8 cellular contexts compared by ENCODE assay signal in the genomic region with DNA sequence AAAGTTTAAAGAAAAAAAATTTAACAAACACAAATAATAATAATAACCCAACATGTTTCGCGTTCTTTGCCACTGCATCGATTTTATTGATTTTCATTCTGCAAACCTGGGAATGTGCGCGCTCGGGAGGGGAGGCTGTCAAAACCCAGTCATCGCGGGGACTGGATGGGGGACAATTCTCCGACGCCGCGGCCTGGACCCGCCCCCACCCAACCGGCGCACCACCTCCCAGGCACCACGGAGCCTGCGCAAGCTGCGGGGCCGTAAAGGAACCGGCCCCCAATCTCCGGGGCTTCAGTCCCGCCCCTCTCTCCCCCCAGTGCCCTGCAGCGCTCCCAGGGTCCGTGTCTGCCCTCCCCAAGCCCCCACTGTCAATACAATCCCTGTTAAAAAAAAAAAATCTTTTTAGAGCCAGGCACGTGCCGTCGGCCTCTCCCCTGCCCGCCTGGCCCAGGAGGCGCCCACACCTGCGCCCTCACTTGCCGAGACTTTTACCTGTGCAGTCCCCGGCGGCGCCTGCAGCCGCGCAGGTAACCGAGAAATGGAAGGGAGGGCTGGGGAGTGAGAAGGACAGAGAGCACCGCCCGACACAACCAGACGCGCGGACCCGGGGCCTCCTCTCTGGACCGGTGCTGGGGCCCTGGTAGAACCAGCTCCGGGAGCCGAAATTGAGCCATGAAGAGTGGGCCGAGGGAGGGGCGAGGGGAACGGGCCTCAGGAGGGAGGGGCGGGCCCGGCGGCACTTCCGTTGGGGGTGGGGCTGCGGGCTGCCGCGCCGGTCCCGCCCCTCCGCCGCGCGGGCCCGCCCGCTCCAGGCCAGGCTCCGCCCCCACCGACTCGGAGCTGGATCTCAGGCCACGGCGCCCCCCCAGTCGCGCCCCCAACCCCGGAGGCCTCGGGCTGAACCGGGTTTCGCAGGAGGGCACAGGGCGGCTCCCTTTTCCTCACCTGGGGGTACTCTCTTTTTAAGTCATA. TPM values are rescaled to one million over a fixed set of nuclear protein-coding genes. Genes with fewer than 3 reads are reported as not detected.
DNase-seq lines count a peak whose midpoint lies in the region; ATAC-seq, FAIRE-seq and TF ChIP-seq lines count a peak whose summit lies in the region.

No MANE protein-coding gene starts in this region.

- H3K9me3 ChIP-seq in small intestine (ENCODE audit: control insufficient read depth, low read depth): no peaks in the 10 kb centered on the region

- peak overlapping the region; percentile 52 to 54 for H3K27ac ChIP-seq in small intestine (ENCODE audit: low read depth in 1 of 2, low read length in 1 of 2)

- no peak for FAIRE-seq in bronchial epithelial cell (lab: Jason Lieb, UNC)
- FAIRE-seq in small intestine (lab: Jason Lieb, UNC): no peak

- H3K4me3 ChIP-seq in bronchial epithelial cell (ENCODE audit: low read depth, low read length) (peak overlapping the region; percentile 75), small intestine (ENCODE audit: low read depth in 1 of 2, low read length in 2 of 2) (peak overlapping the region; percentile 58 to 77)

- H3K27me3 ChIP-seq in bronchial epithelial cell (ENCODE audit: control insufficient read depth, insufficient read depth, low read length): no peaks in the 10 kb centered on the region
- no peaks in the 10 kb centered on the region for H3K27me3 ChIP-seq in small intestine (ENCODE audit: control insufficient read depth in 2 of 2, insufficient read depth in 2 of 2, low read length in 2 of 2)

- 1 to 3% (median 1%) methylated on average over 61 to 76 of the region's 76 CpGs for WGBS in small intestine, 3 donors

- peak; percentile 18 for TF ChIP-seq CTCF in bronchial epithelial cell (IDR thresholded peaks at IDR 0.05; ENCODE audit: insufficient read depth, low read length, severe bottlenecking)

- peak; percentile 62 for ATAC-seq in HG02678 (IDR thresholded peaks at IDR 0.05; ENCODE audit: unreplicated experiment)

- DNase-seq in NCI-H1092 treated with DMSO at 0.1 percent for 48 hours (lab: John Stamatoyannopoulos, UW) (peak; percentile 70), NCI-H1092 (lab: John Stamatoyannopoulos, UW) (no peak), NOMO-1 treated with dmso at 0.1 percent for 144 hours (lab: John Stamatoyannopoulos, UW; ENCODE audit: unreplicated experiment) (peak; percentile 51), bronchial epithelial cell (ENCODE audit: low read depth) (peak; percentile 58), iris pigment epithelial cell (ENCODE audit: low read depth) (peak; percentile 26), small intestine (peak; percentile 70), NCI-H1694 (lab: John Stamatoyannopoulos, UW) (no peak)

- H3K4me1 ChIP-seq in small intestine (ENCODE audit: control insufficient read depth in 2 of 2, insufficient read depth in 1 of 2, low read depth in 1 of 2, low read length in 1 of 2): peaks cover 0 to 8% of the 10 kb centered on the region in 2 donors

- H3K36me3 ChIP-seq in bronchial epithelial cell (ENCODE audit: control insufficient read depth, insufficient read depth, low read length) (no peaks in the 10 kb centered on the region), small intestine (ENCODE audit: control insufficient read depth in 2 of 2, insufficient read depth in 2 of 2, low read length in 2 of 2) (no peaks in the 10 kb centered on the region)

RNA-seq across cellular contexts. Expression of a gene that starts 7.6 kb away (rescaled TPM):
- total RNA-seq in bronchial epithelial cell: 2.1 and 2.6 TPM in 2 replicates
- polyA plus RNA-seq in small intestine: 10 to 100 TPM in 1 of 3 donors, 1 to 10 TPM in 2; 2.0 to 17.2 (median 5.9) TPM

RNA-seq across cellular contexts. Expression of a gene that starts 22.2 kb away (rescaled TPM):
- 1.6 and 3.1 TPM in 2 replicates for total RNA-seq in bronchial epithelial cell
- polyA plus RNA-seq in small intestine: 10 to 100 TPM in 1 of 3 donors, 1 to 10 TPM in 1, not detected in 1; 5.6 to 16.2 TPM

Comparison
In these comparisons a context has a peak if more than half of its experiments do, and no peak if none do; other contexts are left out.
1. DNase-seq: peak in NCI-H1092 treated with DMSO at 0.1 percent for 48 hours (single experiment), NOMO-1 treated with dmso at 0.1 percent for 144 hours (single experiment), bronchial epithelial cell (single experiment), iris pigment epithelial cell (single experiment) and small intestine (single experiment); none in NCI-H1092 (single experiment) and NCI-H1694 (single experiment).